1 cellular context compared by ENCODE assay signal in genomic region chr15:56718560-56718959, GRCh38.
TF ChIP-seq lines count a peak whose summit lies in the region.

No MANE protein-coding gene starts in this region.

TF ChIP-seq in WTC11, 78 proteins besides CTCF, POLR2A, EP300 and RAD21 (continued from another document):
- TF ChIP-seq PRDM15 (CRISPR knock-in tag; IDR thresholded peaks at IDR 0.05) (no peak), CREM (CRISPR knock-in tag; IDR thresholded peaks at IDR 0.05) (no peak), ATF6 (CRISPR knock-in tag; IDR thresholded peaks at IDR 0.05) (no peak), NFE2L1 (CRISPR knock-in tag; IDR thresholded peaks at IDR 0.05) (no peak)
- TF ChIP-seq, protein P1, sequence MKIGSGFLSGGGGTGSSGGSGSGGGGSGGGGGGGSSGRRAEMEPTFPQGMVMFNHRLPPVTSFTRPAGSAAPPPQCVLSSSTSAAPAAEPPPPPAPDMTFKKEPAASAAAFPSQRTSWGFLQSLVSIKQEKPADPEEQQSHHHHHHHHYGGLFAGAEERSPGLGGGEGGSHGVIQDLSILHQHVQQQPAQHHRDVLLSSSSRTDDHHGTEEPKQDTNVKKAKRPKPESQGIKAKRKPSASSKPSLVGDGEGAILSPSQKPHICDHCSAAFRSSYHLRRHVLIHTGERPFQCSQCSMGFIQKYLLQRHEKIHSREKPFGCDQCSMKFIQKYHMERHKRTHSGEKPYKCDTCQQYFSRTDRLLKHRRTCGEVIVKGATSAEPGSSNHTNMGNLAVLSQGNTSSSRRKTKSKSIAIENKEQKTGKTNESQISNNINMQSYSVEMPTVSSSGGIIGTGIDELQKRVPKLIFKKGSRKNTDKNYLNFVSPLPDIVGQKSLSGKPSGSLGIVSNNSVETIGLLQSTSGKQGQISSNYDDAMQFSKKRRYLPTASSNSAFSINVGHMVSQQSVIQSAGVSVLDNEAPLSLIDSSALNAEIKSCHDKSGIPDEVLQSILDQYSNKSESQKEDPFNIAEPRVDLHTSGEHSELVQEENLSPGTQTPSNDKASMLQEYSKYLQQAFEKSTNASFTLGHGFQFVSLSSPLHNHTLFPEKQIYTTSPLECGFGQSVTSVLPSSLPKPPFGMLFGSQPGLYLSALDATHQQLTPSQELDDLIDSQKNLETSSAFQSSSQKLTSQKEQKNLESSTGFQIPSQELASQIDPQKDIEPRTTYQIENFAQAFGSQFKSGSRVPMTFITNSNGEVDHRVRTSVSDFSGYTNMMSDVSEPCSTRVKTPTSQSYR (CRISPR knock-in tag; IDR thresholded peaks at IDR 0.05) = no peak
- TF ChIP-seq, protein P2, sequence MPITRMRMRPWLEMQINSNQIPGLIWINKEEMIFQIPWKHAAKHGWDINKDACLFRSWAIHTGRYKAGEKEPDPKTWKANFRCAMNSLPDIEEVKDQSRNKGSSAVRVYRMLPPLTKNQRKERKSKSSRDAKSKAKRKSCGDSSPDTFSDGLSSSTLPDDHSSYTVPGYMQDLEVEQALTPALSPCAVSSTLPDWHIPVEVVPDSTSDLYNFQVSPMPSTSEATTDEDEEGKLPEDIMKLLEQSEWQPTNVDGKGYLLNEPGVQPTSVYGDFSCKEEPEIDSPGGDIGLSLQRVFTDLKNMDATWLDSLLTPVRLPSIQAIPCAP (CRISPR knock-in tag; IDR thresholded peaks at IDR 0.05) = no peak
- TF ChIP-seq, protein P3, sequence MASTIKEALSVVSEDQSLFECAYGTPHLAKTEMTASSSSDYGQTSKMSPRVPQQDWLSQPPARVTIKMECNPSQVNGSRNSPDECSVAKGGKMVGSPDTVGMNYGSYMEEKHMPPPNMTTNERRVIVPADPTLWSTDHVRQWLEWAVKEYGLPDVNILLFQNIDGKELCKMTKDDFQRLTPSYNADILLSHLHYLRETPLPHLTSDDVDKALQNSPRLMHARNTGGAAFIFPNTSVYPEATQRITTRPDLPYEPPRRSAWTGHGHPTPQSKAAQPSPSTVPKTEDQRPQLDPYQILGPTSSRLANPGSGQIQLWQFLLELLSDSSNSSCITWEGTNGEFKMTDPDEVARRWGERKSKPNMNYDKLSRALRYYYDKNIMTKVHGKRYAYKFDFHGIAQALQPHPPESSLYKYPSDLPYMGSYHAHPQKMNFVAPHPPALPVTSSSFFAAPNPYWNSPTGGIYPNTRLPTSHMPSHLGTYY (CRISPR knock-in tag; IDR thresholded peaks at IDR 0.05) = no peak
